Comparison of ENCODE assay signal across 9 cellular contexts in the genomic region with DNA sequence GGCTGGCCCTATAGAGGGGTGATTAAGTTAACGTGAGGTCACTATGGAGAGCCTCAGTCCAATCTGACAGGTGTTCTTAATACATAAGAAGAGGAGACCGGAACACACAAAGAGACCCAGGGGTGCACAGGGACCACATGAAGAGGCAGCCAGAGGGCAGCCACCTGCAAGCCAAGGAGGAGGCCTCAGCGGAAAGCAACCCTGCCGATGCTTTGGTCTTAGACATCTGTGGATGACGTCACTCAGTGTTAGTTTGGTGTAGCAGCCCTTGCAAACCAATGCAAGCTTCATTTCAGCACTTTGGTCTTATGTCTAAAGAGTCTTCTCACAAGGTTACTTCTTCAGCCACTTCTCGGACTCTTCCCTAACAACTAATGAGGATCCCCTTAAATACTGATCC. TPM values are rescaled to one million over a fixed set of nuclear protein-coding genes. Genes with fewer than 3 reads are reported as not detected.
A peak's percentile ranks its signal among the peaks of the same experiment; 100 is the strongest.
DNase-seq lines count a peak whose midpoint lies in the region; ATAC-seq and TF ChIP-seq lines count a peak whose summit lies in the region.
"Had no signal": no experiment of that assay in that cellular context is flagged by ENCODE, and none has a peak within 500 bp of the region (broad histone marks: within the 10 kb centered on the region; RNA-seq: fewer than 3 reads in every experiment).

No MANE protein-coding gene starts in this region.

- ATAC-seq in HG02798 (IDR thresholded peaks at IDR 0.05; ENCODE audit: poor library complexity, unreplicated experiment): peak; percentile 46

- H3K9me3 ChIP-seq in DOHH2 (ENCODE audit: control insufficient read depth, insufficient read depth, low read length) (no peaks in the 10 kb centered on the region), OCI-LY1 (ENCODE audit: low read length) (no peaks in the 10 kb centered on the region), tibial nerve (no peaks in the 10 kb centered on the region), suprapubic skin (no peaks in the 10 kb centered on the region)

- H3K4me2 ChIP-seq in DOHH2 (ENCODE audit: low read length): peak overlapping the region; percentile 88
- peak overlapping the region; percentile 43 for H3K4me2 ChIP-seq in OCI-LY1 (ENCODE audit: low read length)

- no peak overlapping the region for H2AFZ ChIP-seq in OCI-LY1 (ENCODE audit: low read length)

- H3K36me3 ChIP-seq in DOHH2 (ENCODE audit: control insufficient read depth, low read length) (no peaks in the 10 kb centered on the region), OCI-LY1 (ENCODE audit: insufficient read depth, low read length) (no peaks in the 10 kb centered on the region), tibial nerve (no peaks in the 10 kb centered on the region), suprapubic skin (no peaks in the 10 kb centered on the region)

- WGBS in tibial nerve, 2 donors: 71 to 82% methylated on average over 6 of the region's 6 CpGs
- 91% methylated on average over 6 of the region's 6 CpGs for WGBS in suprapubic skin

- peak; percentile 42 for TF ChIP-seq CTCF in DOHH2 (IDR thresholded peaks at IDR 0.05; ENCODE audit: low read depth, low read length, poor library complexity, severe bottlenecking)
- peak; percentile 47 for TF ChIP-seq CTCF in OCI-LY1 (IDR thresholded peaks at IDR 0.05; ENCODE audit: low read length)
- TF ChIP-seq CTCF in tibial nerve (IDR thresholded peaks at IDR 0.05): no peak
- no peak for TF ChIP-seq CTCF in suprapubic skin (IDR thresholded peaks at IDR 0.05)

- DNase-seq in tibial nerve (ENCODE audit: low spot score in 2 of 2): no peak
- DNase-seq in NCI-H345 treated with DMSO at 0.1 percent for 48 hours (lab: John Stamatoyannopoulos, UW; ENCODE audit: unreplicated experiment): no peak
- no peak for DNase-seq in suprapubic skin (ENCODE audit: low spot score in 2 of 2)
- DNase-seq in NCI-H2227 (lab: John Stamatoyannopoulos, UW; ENCODE audit: unreplicated experiment): no peak
- DNase-seq: T-helper 9 cell had no signal

- H3K4me1 ChIP-seq in DOHH2 (ENCODE audit: control insufficient read depth, low read length): peaks cover 98% of the 10 kb centered on the region
- H3K4me1 ChIP-seq in OCI-LY1 (ENCODE audit: insufficient read depth, low read length, severe bottlenecking): peaks cover 95% of the 10 kb centered on the region
- no peaks in the 10 kb centered on the region for H3K4me1 ChIP-seq in tibial nerve
- no peaks in the 10 kb centered on the region for H3K4me1 ChIP-seq in suprapubic skin

- H3K27me3 ChIP-seq in DOHH2 (ENCODE audit: control insufficient read depth, low read length) (no peaks in the 10 kb centered on the region), OCI-LY1 (ENCODE audit: insufficient read depth, low read length) (no peaks in the 10 kb centered on the region), tibial nerve (no peaks in the 10 kb centered on the region), suprapubic skin (no peaks in the 10 kb centered on the region)

- peaks cover 65% of the 10 kb centered on the region for H3F3A ChIP-seq in DOHH2 (ENCODE audit: control insufficient read depth, insufficient read depth)
- peaks cover 10% of the 10 kb centered on the region; the same call in 1 of the 2 replicates for H3F3A ChIP-seq in OCI-LY1 (ENCODE audit: insufficient read depth, low read length)

- H3K27ac ChIP-seq in DOHH2 (ENCODE audit: low read depth, low read length) (peak overlapping the region; percentile 99), OCI-LY1 (ENCODE audit: low read depth, low read length, poor library complexity, severe bottlenecking) (peak overlapping the region; percentile 100), tibial nerve (no peak overlapping the region), suprapubic skin (no peak overlapping the region)

- TF ChIP-seq POLR2A in GM19193 (IDR thresholded peaks at IDR 0.05; ENCODE audit: extremely low read depth, insufficient read depth, insufficient read length): peak; percentile 55
- no peak for TF ChIP-seq POLR2A in tibial nerve (IDR thresholded peaks at IDR 0.05)
- no peak for TF ChIP-seq POLR2A in suprapubic skin (IDR thresholded peaks at IDR 0.05)

- no peaks in the 10 kb centered on the region for H4K20me1 ChIP-seq in DOHH2 (ENCODE audit: control insufficient read depth, insufficient read depth, low read depth, low read length)
- no peaks in the 10 kb centered on the region for H4K20me1 ChIP-seq in OCI-LY1 (ENCODE audit: insufficient read depth, low read length)

- H3K79me2 ChIP-seq in DOHH2 (ENCODE audit: control insufficient read depth, low read length) (no peaks in the 10 kb centered on the region), OCI-LY1 (ENCODE audit: insufficient read depth, low read length) (no peaks in the 10 kb centered on the region)

- peak overlapping the region; percentile 64 for H3K4me3 ChIP-seq in DOHH2 (ENCODE audit: low read length)
- peak overlapping the region; percentile 20 for H3K4me3 ChIP-seq in OCI-LY1 (ENCODE audit: low read depth, low read length, poor library complexity, severe bottlenecking)
- H3K4me3 ChIP-seq in tibial nerve: no peak overlapping the region
- no peak overlapping the region for H3K4me3 ChIP-seq in suprapubic skin

- H3K9me2 ChIP-seq in DOHH2 (replicated peaks; ENCODE audit: control insufficient read depth, low read length): no peaks in the 10 kb centered on the region
- no peaks in the 10 kb centered on the region for H3K9me2 ChIP-seq in OCI-LY1 (ENCODE audit: low read depth, low read length)

- no peak for TF ChIP-seq EP300 in tibial nerve (IDR thresholded peaks at IDR 0.05)
- no peak for TF ChIP-seq EP300 in suprapubic skin (IDR thresholded peaks at IDR 0.05)

- peak overlapping the region; percentile 80 for H3K9ac ChIP-seq in OCI-LY1 (ENCODE audit: low read length)

RNA-seq across cellular contexts. Expression of gene GRHPR, which starts 47.6 kb away (rescaled TPM):
- total RNA-seq in tibial nerve: 100 to 1,000 TPM; 175 to 250 (median 200) TPM
- 100 to 1,000 TPM; 132 to 156 (median 141) TPM for total RNA-seq in suprapubic skin

Comparison
In these comparisons a context has a peak if more than half of its experiments do, and no peak if none do; other contexts are left out.
1. H3K27ac ChIP-seq: peak in DOHH2 (single experiment) and OCI-LY1 (single experiment); none in tibial nerve (0 of 4) and suprapubic skin (single experiment).
2. H3K4me3 ChIP-seq: peak in DOHH2 (single experiment) and OCI-LY1 (single experiment); none in tibial nerve (0 of 4) and suprapubic skin (single experiment).
3. CTCF ChIP-seq: peak in DOHH2 (single experiment) and OCI-LY1 (single experiment); none in tibial nerve (0 of 5) and suprapubic skin (0 of 2).